Comparison of ENCODE assay signal across 2 cellular contexts in genomic region chr9:130786526-130786925, GRCh38.
TF ChIP-seq lines count a peak whose summit lies in the region.

No MANE protein-coding gene starts in this region.

TF ChIP-seq in IMR-90, 13 proteins besides CTCF, POLR2A, EP300 and RAD21:
- no peak for TF ChIP-seq RFX5 (IDR thresholded peaks at IDR 0.05; ENCODE audit: low read depth, low read length)
- TF ChIP-seq SMC3 (IDR thresholded peaks at IDR 0.05; ENCODE audit: low read depth, low read length) = no peak
- TF ChIP-seq ELK1 (IDR thresholded peaks at IDR 0.05; ENCODE audit: borderline replicate concordance, low read depth, low read length) = no peak
- TF ChIP-seq CEBPB (IDR thresholded peaks at IDR 0.05; ENCODE audit: low read depth, low read length) = no peak
- TF ChIP-seq MAFK (IDR thresholded peaks at IDR 0.05; ENCODE audit: low read depth, low read length) = no peak
- no peak for TF ChIP-seq MXI1 (IDR thresholded peaks at IDR 0.05; ENCODE audit: borderline replicate concordance, low read depth, low read length)
- TF ChIP-seq FOS (IDR thresholded peaks at IDR 0.05; ENCODE audit: low read depth, low read length) = no peak

TF ChIP-seq in endothelial cell of umbilical vein, 7 proteins besides CTCF, POLR2A, EP300 and RAD21:
- TF ChIP-seq MAX (IDR thresholded peaks at IDR 0.05; ENCODE audit: insufficient read depth, insufficient read length) (no peak), POLR2AphosphoS5 (IDR thresholded peaks at IDR 0.05; ENCODE audit: insufficient read depth, low read depth, low read length) (no peak), EZH2 (IDR thresholded peaks at IDR 0.05; ENCODE audit: borderline replicate concordance, low read depth, low read length, severe bottlenecking) (no peak), FOS (IDR thresholded peaks at IDR 0.05; ENCODE audit: borderline replicate concordance, insufficient read depth, low read length) (no peak), GATA2 (IDR thresholded peaks at IDR 0.05; ENCODE audit: insufficient read depth, insufficient read length, low read depth, low read length) (no peak), MYC (IDR thresholded peaks at IDR 0.05; ENCODE audit: low read depth, low read length) (no peak), JUN (IDR thresholded peaks at IDR 0.05; ENCODE audit: borderline replicate concordance, insufficient read depth, insufficient read length, low read depth) (no peak)
